26 cellular contexts compared by ENCODE assay signal in genomic region chr3:13753926-13754325, GRCh38.
"Had no signal": no experiment of that assay in that cellular context is flagged by ENCODE, and none has a peak within 500 bp of the region (broad histone marks: within the 10 kb centered on the region; RNA-seq: fewer than 3 reads in every experiment).

No MANE protein-coding gene starts in this region.

- H3K9me3 ChIP-seq: lower lobe of right lung, mucosa of descending colon, ovary, right lobe of liver, testis, thyroid gland, transverse colon, upper lobe of right lung had no signal

- H3K36me3 Mint-ChIP-seq: immature natural killer cell; stimulated activated naive B cell treated with anti-CD40 and anti-IgM and Interleukin-4, amounts not matched to agents 10 μg/mL and 1 μg/mL and 100 μg/mL, for 72 hours had no signal

- H3K27ac ChIP-seq: lower lobe of right lung, ovary, right atrium auricular region, right lobe of liver, stomach, testis, thyroid gland, transverse colon, upper lobe of right lung, uterus had no signal

- H3K4me3 ChIP-seq: lower lobe of right lung, mucosa of descending colon, ovary, right atrium auricular region, right lobe of liver, smooth muscle cell, stomach, testis, thyroid gland, transverse colon, upper lobe of right lung, uterus had no signal

- H3K4me1 ChIP-seq: lower lobe of right lung, right atrium auricular region, right lobe of liver, stomach, testis, thyroid gland, transverse colon, upper lobe of right lung, uterus had no signal

- ATAC-seq: left lobe of liver; left ventricle myocardium superior; lower lobe of right lung; mucosa of descending colon; naive thymus-derived CD4-positive, alpha-beta T cell; natural killer cell treated with Interleukin-12 subunit alpha and Interleukin-12 subunit beta and Interleukin-15 and Interleukin-18, amount 100 ng/mL, for 72 hours; right lobe of liver; stimulated activated naive B cell treated with anti-CD40 and anti-IgM and Interleukin-4, amounts not matched to agents 10 μg/mL and 1 μg/mL and 100 μg/mL, for 72 hours; stimulated activated naive CD8-positive, alpha-beta T cell treated with anti-CD3 and anti-CD28 coated beads, Interleukin-15, Interleukin-2, amounts not matched to agents 100 U/mL and 50 U/mL, for 24 hours; upper lobe of right lung had no signal

- H3K36me3 ChIP-seq: lower lobe of right lung, ovary, right atrium auricular region, right lobe of liver, stomach, thyroid gland, transverse colon, upper lobe of right lung, uterus had no signal

- H3K4me1 Mint-ChIP-seq: immature natural killer cell; stimulated activated naive B cell treated with anti-CD40 and anti-IgM and Interleukin-4, amounts not matched to agents 10 μg/mL and 1 μg/mL and 100 μg/mL, for 72 hours had no signal

- H3K27ac Mint-ChIP-seq: immature natural killer cell; naive thymus-derived CD4-positive, alpha-beta T cell; natural killer cell treated with Interleukin-12 subunit alpha and Interleukin-12 subunit beta and Interleukin-15 and Interleukin-18, amount 100 ng/mL, for 72 hours; progenitor cell of endocrine pancreas; stimulated activated naive B cell treated with anti-CD40 and anti-IgM and Interleukin-4, amounts not matched to agents 10 μg/mL and 1 μg/mL and 100 μg/mL, for 72 hours had no signal

- H3K4me3 Mint-ChIP-seq: immature natural killer cell; naive thymus-derived CD4-positive, alpha-beta T cell; natural killer cell treated with Interleukin-12 subunit alpha and Interleukin-12 subunit beta and Interleukin-15 and Interleukin-18, amount 100 ng/mL, for 72 hours; stimulated activated naive B cell treated with anti-CD40 and anti-IgM and Interleukin-4, amounts not matched to agents 10 μg/mL and 1 μg/mL and 100 μg/mL, for 72 hours had no signal

- DNase-seq: hypothalamus; immature natural killer cell; left ventricle myocardium superior; lower lobe of right lung; mammary epithelial cell; mesenchymal stem cell; midbrain; mucosa of descending colon; naive thymus-derived CD4-positive, alpha-beta T cell; ovary; right lobe of liver; stimulated activated CD4-positive, alpha-beta T cell treated with anti-CD3 and anti-CD28 coated beads, Interleukin-1b, Interleukin-23, amount 100 ng/mL, for 48 hours; stimulated activated CD4-positive, alpha-beta T cell treated with anti-CD3 and anti-CD28 coated beads, Interleukin-2, amount 100 ng/mL, for 48 hours; stimulated activated naive B cell treated with anti-CD40 and anti-IgM and Interleukin-4, amounts not matched to agents 10 μg/mL and 1 μg/mL and 100 μg/mL, for 72 hours; stimulated activated naive CD8-positive, alpha-beta T cell treated with anti-CD3 and anti-CD28 coated beads, Interleukin-15, Interleukin-2, amounts not matched to agents 100 U/mL and 50 U/mL, for 24 hours; stomach; testis; thyroid gland; transverse colon; upper lobe of right lung; uterus had no signal

- H3K27me3 ChIP-seq: ovary, right atrium auricular region, right lobe of liver, testis, thyroid gland, transverse colon, upper lobe of right lung, uterus had no signal
